ENCODE assay signal across 28 cellular contexts in the genomic region with DNA sequence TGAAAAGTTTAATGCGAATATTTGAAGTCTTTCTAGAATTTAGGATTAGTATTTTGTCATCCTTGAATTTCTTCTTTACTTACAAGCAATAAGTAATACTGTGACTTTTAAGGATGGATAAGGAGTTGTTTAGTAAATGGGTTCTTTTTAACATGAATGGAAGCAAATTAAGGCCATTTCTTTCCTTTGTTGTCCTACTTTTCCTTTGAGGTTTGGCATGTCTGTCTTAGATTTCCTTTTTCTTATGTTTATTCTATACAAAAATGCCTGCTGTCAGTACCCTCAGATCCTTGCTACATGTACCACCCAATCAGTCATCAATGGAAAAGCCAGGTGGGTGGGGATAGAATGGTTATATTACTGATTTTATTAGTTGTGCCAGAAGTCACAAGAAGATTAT.
"Had no signal": no experiment of that assay in that cellular context is flagged by ENCODE, and none has a peak within 500 bp of the region (broad histone marks: within the 10 kb centered on the region; RNA-seq: fewer than 3 reads in every experiment).

No MANE protein-coding gene starts in this region.

- H3K9me3 ChIP-seq: stomach, suprapubic skin, testis, thoracic aorta, thyroid gland, tibial artery, tibial nerve, transverse colon, upper lobe of left lung, upper lobe of right lung, uterus, vagina had no signal

- DNase-seq: stimulated activated CD4-positive, alpha-beta T cell treated with anti-CD3 and anti-CD28 coated beads, Interleukin-2, amount 100 ng/mL, for 48 hours; stimulated activated CD4-positive, alpha-beta T cell treated with anti-CD3 and anti-CD28 coated beads, Interleukin-4, amount 100 ng/mL, for 1 hour; stimulated activated CD4-positive, alpha-beta T cell treated with anti-CD3 and anti-CD28 coated beads, Interleukin-4, amount 100 ng/mL, for 24 hours; stimulated activated CD4-positive, alpha-beta T cell treated with anti-CD3 and anti-CD28 coated beads, Interleukin-4, amount 100 ng/mL, for 4 hours; stimulated activated CD8-positive, alpha-beta memory T cell treated with anti-CD3 and anti-CD28 coated beads, Interleukin-4, amount 100 ng/mL, for 48 hours; stimulated activated naive B cell treated with anti-CD40 and anti-IgM and Interleukin-4, amounts not matched to agents 10 μg/mL and 1 μg/mL and 100 μg/mL, for 72 hours; stimulated activated naive CD4-positive, alpha-beta T cell; stimulated activated naive CD4-positive, alpha-beta T cell treated with Interleukin-2 at 50 U/mL for 16 hours; stimulated activated naive CD8-positive, alpha-beta T cell treated with anti-CD3 and anti-CD28 coated beads, Interleukin-15, amount 100 ng/mL, for 72 hours; stimulated activated naive CD8-positive, alpha-beta T cell treated with anti-CD3 and anti-CD28 coated beads, Interleukin-15, Interleukin-2, amounts not matched to agents 100 U/mL and 50 U/mL, for 24 hours; stomach; substantia nigra; testis; thyroid gland; tibial artery; transverse colon; trophoblast cell; upper lobe of left lung; upper lobe of right lung; uterus had no signal

- H3K36me3 ChIP-seq: uterus had no signal

- H3K4me1 ChIP-seq: testis, tibial artery, tibial nerve, upper lobe of right lung, uterus, vagina had no signal

- H3K27me3 Mint-ChIP-seq: stimulated activated memory B cell treated with anti-CD40 and anti-IgM and Interleukin-4, amounts not matched to agents 10 μg/mL and 1 μg/mL and 100 μg/mL, for 72 hours; stimulated activated naive B cell treated with anti-CD40 and anti-IgM and Interleukin-4, amounts not matched to agents 10 μg/mL and 1 μg/mL and 100 μg/mL, for 72 hours; stimulated activated naive CD8-positive, alpha-beta T cell treated with anti-CD3 and anti-CD28 coated beads, Interleukin-15, amount 100 ng/mL, for 72 hours; stimulated activated naive CD8-positive, alpha-beta T cell treated with anti-CD3 and anti-CD28 coated beads, Interleukin-15, Interleukin-2, amounts not matched to agents 100 ng/mL and 50 ng/mL, for 24 hours; type B pancreatic cell had no signal

- H3K27me3 ChIP-seq: stomach, suprapubic skin, testis, thyroid gland, tibial artery, tibial nerve, transverse colon, upper lobe of left lung, upper lobe of right lung, uterus, vagina had no signal

- H3K4me3 Mint-ChIP-seq: stimulated activated effector memory CD8-positive, alpha-beta T cell treated with anti-CD3 and anti-CD28 coated beads, Interleukin-12 subunit alpha, Interleukin-12 subunit beta, amount 100 ng/mL, for 72 hours; stimulated activated memory B cell treated with anti-CD40 and anti-IgM and Interleukin-4, amounts not matched to agents 10 μg/mL and 1 μg/mL and 100 μg/mL, for 72 hours; stimulated activated naive B cell treated with anti-CD40 and anti-IgM and Interleukin-4, amounts not matched to agents 10 μg/mL and 1 μg/mL and 100 μg/mL, for 72 hours; stimulated activated naive CD8-positive, alpha-beta T cell treated with anti-CD3 and anti-CD28 coated beads, Interleukin-15, amount 100 ng/mL, for 72 hours; stimulated activated naive CD8-positive, alpha-beta T cell treated with anti-CD3 and anti-CD28 coated beads, Interleukin-15, Interleukin-2, amounts not matched to agents 100 ng/mL and 50 ng/mL, for 24 hours; type B pancreatic cell had no signal

- ATAC-seq: stimulated activated effector memory CD8-positive, alpha-beta T cell treated with anti-CD3 and anti-CD28 coated beads, Interleukin-12 subunit alpha, Interleukin-12 subunit beta, amount 100 ng/mL, for 72 hours; stimulated activated memory B cell treated with anti-CD40 and anti-IgM and Interleukin-4, amounts not matched to agents 10 μg/mL and 1 μg/mL and 100 μg/mL, for 72 hours; stimulated activated naive B cell treated with anti-CD40 and anti-IgM and Interleukin-4, amounts not matched to agents 10 μg/mL and 1 μg/mL and 100 μg/mL, for 72 hours; stimulated activated naive CD8-positive, alpha-beta T cell treated with anti-CD3 and anti-CD28 coated beads, Interleukin-15, amount 100 ng/mL, for 72 hours; stimulated activated naive CD8-positive, alpha-beta T cell treated with anti-CD3 and anti-CD28 coated beads, Interleukin-15, Interleukin-2, amounts not matched to agents 100 U/mL and 50 U/mL, for 24 hours; upper lobe of right lung had no signal

- H3K9me3 Mint-ChIP-seq: stimulated activated effector memory CD8-positive, alpha-beta T cell treated with anti-CD3 and anti-CD28 coated beads, Interleukin-12 subunit alpha, Interleukin-12 subunit beta, amount 100 ng/mL, for 72 hours; stimulated activated memory B cell treated with anti-CD40 and anti-IgM and Interleukin-4, amounts not matched to agents 10 μg/mL and 1 μg/mL and 100 μg/mL, for 72 hours; stimulated activated naive B cell treated with anti-CD40 and anti-IgM and Interleukin-4, amounts not matched to agents 10 μg/mL and 1 μg/mL and 100 μg/mL, for 72 hours; stimulated activated naive CD8-positive, alpha-beta T cell treated with anti-CD3 and anti-CD28 coated beads, Interleukin-15, amount 100 ng/mL, for 72 hours; stimulated activated naive CD8-positive, alpha-beta T cell treated with anti-CD3 and anti-CD28 coated beads, Interleukin-15, Interleukin-2, amounts not matched to agents 100 ng/mL and 50 ng/mL, for 24 hours had no signal

- H3K27ac Mint-ChIP-seq: stimulated activated effector memory CD8-positive, alpha-beta T cell treated with anti-CD3 and anti-CD28 coated beads, Interleukin-12 subunit alpha, Interleukin-12 subunit beta, amount 100 ng/mL, for 72 hours; stimulated activated memory B cell treated with anti-CD40 and anti-IgM and Interleukin-4, amounts not matched to agents 10 μg/mL and 1 μg/mL and 100 μg/mL, for 72 hours; stimulated activated naive B cell treated with anti-CD40 and anti-IgM and Interleukin-4, amounts not matched to agents 10 μg/mL and 1 μg/mL and 100 μg/mL, for 72 hours; stimulated activated naive CD8-positive, alpha-beta T cell treated with anti-CD3 and anti-CD28 coated beads, Interleukin-15, amount 100 ng/mL, for 72 hours; stimulated activated naive CD8-positive, alpha-beta T cell treated with anti-CD3 and anti-CD28 coated beads, Interleukin-15, Interleukin-2, amounts not matched to agents 100 ng/mL and 50 ng/mL, for 24 hours; type B pancreatic cell had no signal

- H3K4me3 ChIP-seq: stomach, suprapubic skin, testis, thoracic aorta, thyroid gland, tibial artery, tibial nerve, transverse colon, upper lobe of left lung, upper lobe of right lung, uterus, vagina had no signal

- H3K27ac ChIP-seq: stomach, suprapubic skin, testis, thoracic aorta, thyroid gland, tibial artery, tibial nerve, transverse colon, upper lobe of left lung, upper lobe of right lung, uterus, vagina had no signal
